ENCODE assay signal across 17 cellular contexts in genomic region chr6:71028236-71028876, GRCh38.
DNase-seq lines count a peak whose midpoint lies in the region; ATAC-seq, FAIRE-seq and TF ChIP-seq lines count a peak whose summit lies in the region.
"Had no signal": no experiment of that assay in that cellular context is flagged by ENCODE, and none has a peak within 500 bp of the region (broad histone marks: within the 10 kb centered on the region; RNA-seq: fewer than 3 reads in every experiment).

No MANE protein-coding gene starts in this region.

- H3K36me3 ChIP-seq in Panc1 (ENCODE audit: control insufficient read depth, insufficient read depth, low read length), result no peaks in the 10 kb centered on the region
- H3K36me3 ChIP-seq in H1 (ENCODE audit: control insufficient read depth in 2 of 4, insufficient read depth in 4 of 4, low read length in 3 of 4), result no peaks in the 10 kb centered on the region
- no peaks in the 10 kb centered on the region for H3K36me3 ChIP-seq in neural progenitor cell
- H3K36me3 ChIP-seq in heart left ventricle, result no peaks in the 10 kb centered on the region
- no peaks in the 10 kb centered on the region for H3K36me3 ChIP-seq in esophagus squamous epithelium
- H3K36me3 ChIP-seq: vagina had no signal

- no TSS peak for BruUV-seq in Panc1 (replicated peaks; lab: Mats Ljungman, UMichigan)

- H3K9me3 Mint-ChIP-seq in neural progenitor cell, result peaks cover 16% of the 10 kb centered on the region
- H3K9me3 Mint-ChIP-seq: activated naive CD4-positive, alpha-beta T cell treated with anti-CD3 and anti-CD28 coated beads for 36 hours; activated T-cell treated with anti-CD3 and anti-CD28 coated beads, Interleukin-2, amount 50 U/mL, for 4 hours had no signal

- CTCF ChIA-PET in Panc1 (lab: Charles Lee) (no interaction called here), H1 (lab: Charles Lee; ENCODE audit: partially characterized antibody) (interaction anchor here (0.6 to 1.7 kb wide), 6 partner anchors 11 to 464 kb away, joined by 3 to 4 read pairs (median 4); partner anchors contain the start of gene B3GAT2)

- no peak overlapping the region for H3K4me3 ChIP-seq in Panc1 (ENCODE audit: low read depth in 2 of 2, low read length in 2 of 2)
- no peak overlapping the region for H3K4me3 ChIP-seq in H1 (ENCODE audit: extremely low read depth in 1 of 4, insufficient read depth in 2 of 4, low read depth in 3 of 4, low read length in 4 of 4)
- H3K4me3 ChIP-seq in neural progenitor cell, result no peak overlapping the region
- no peak overlapping the region for H3K4me3 ChIP-seq in heart left ventricle
- no peak overlapping the region for H3K4me3 ChIP-seq in esophagus squamous epithelium
- H3K4me3 ChIP-seq: PC-9, vagina had no signal

- TF ChIP-seq POLR2A in H1 (IDR thresholded peaks at IDR 0.05; ENCODE audit: control extremely low read depth in 1 of 2, low read depth in 2 of 2, low read length in 2 of 2) (no peak), heart left ventricle (IDR thresholded peaks at IDR 0.05) (no peak), esophagus squamous epithelium (IDR thresholded peaks at IDR 0.05) (no peak)

- no peak overlapping the region for H3K4me3 Mint-ChIP-seq in neural progenitor cell
- H3K4me3 Mint-ChIP-seq: activated naive CD4-positive, alpha-beta T cell treated with anti-CD3 and anti-CD28 coated beads for 36 hours; activated T-cell treated with anti-CD3 and anti-CD28 coated beads, Interleukin-2, amount 50 U/mL, for 4 hours had no signal

- H3K79me2 ChIP-seq in H1 (ENCODE audit: control insufficient read depth in 1 of 2, insufficient read depth in 2 of 2, low read length in 2 of 2) (no peaks in the 10 kb centered on the region), neural progenitor cell (ENCODE audit: low read depth) (no peaks in the 10 kb centered on the region)

- in situ Hi-C loops in Panc1 (cut with HindIII; ENCODE audit: low pct_unique_long_range_greater_than_20kb, low sequenced_read_pairs), result no loop called here

- H3K4me1 Mint-ChIP-seq in neural progenitor cell, result peaks cover 35% of the 10 kb centered on the region

- H3K9ac ChIP-seq in H1 (replicated peaks in 1 of 4; ENCODE audit: extremely low read depth in 1 of 4, low read depth in 3 of 4, low read length in 3 of 4), result no peak overlapping the region; a peak in 1 of 7 replicates
- H3K9ac ChIP-seq in neural progenitor cell, result no peak overlapping the region

- H3K27ac ChIP-seq in Panc1 (ENCODE audit: low read length) (no peak overlapping the region), H1 (ENCODE audit: low read depth, low read length) (no peak overlapping the region; the same call in 1 of the 2 replicates), neural progenitor cell (no peak overlapping the region), heart left ventricle (no peak overlapping the region), esophagus squamous epithelium (no peak overlapping the region)
- H3K27ac ChIP-seq: PC-9, vagina had no signal

- no peaks in the 10 kb centered on the region for H3F3A ChIP-seq in neural progenitor cell (ENCODE audit: low read depth)

- H2AFZ ChIP-seq in H1 (ENCODE audit: low read length), result peak overlapping the region; percentile 92
- peak overlapping the region; percentile 92 for H2AFZ ChIP-seq in neural progenitor cell (replicated peaks)
- H2AFZ ChIP-seq: PC-9 had no signal

- no peak overlapping the region for H3K14ac ChIP-seq in H1 (ENCODE audit: insufficient read length)

- FAIRE-seq in H1 (lab: Jason Lieb, UNC), result no peak
- FAIRE-seq: endometrium had no signal

- H2BK5ac ChIP-seq in H1 (ENCODE audit: low read depth, low read length), result no peak overlapping the region

- ATAC-seq in Panc1 (0 out of 2 replicates have a peak, but pooled peaks have one; percentile 26), heart left ventricle (no peak), GM19351 (IDR thresholded peaks at IDR 0.05; ENCODE audit: unreplicated experiment) (no peak)
- ATAC-seq: activated T-cell treated with anti-CD3 and anti-CD28 coated beads, Interleukin-2, amount 50 U/mL, for 4 hours; left colon had no signal

- peak overlapping the region; percentile 18; the same call in 1 of the 2 replicates for H4K8ac ChIP-seq in H1 (ENCODE audit: extremely low read depth, insufficient read depth, low read length)

- peaks cover 2% of the 10 kb centered on the region for H3K27me3 Mint-ChIP-seq in neural progenitor cell (ENCODE audit: insufficient read depth, low read depth)

- H3K27me3 ChIP-seq in Panc1 (ENCODE audit: control insufficient read depth, insufficient read depth, low read length) (no peaks in the 10 kb centered on the region), H1 (replicated peaks in 1 of 4; ENCODE audit: control insufficient read depth in 3 of 4, extremely low read depth in 1 of 4, insufficient read depth in 3 of 4, low read length in 3 of 4) (no peaks in the 10 kb centered on the region), neural progenitor cell (no peaks in the 10 kb centered on the region), heart left ventricle (no peaks in the 10 kb centered on the region), esophagus squamous epithelium (no peaks in the 10 kb centered on the region)
- H3K27me3 ChIP-seq: vagina had no signal

- no peak overlapping the region for H2BK120ac ChIP-seq in H1 (replicated peaks; ENCODE audit: low read depth, low read length)

- no peaks in the 10 kb centered on the region for H3K23me2 ChIP-seq in H1 (ENCODE audit: low read depth, low read length)

- H3K56ac ChIP-seq in H1 (replicated peaks; ENCODE audit: insufficient read length, low read depth, low read length), result no peak overlapping the region

- WGBS in H1 (ENCODE audit: extremely low coverage in 1 of 2, insufficient coverage in 1 of 2, insufficient read length in 1 of 2, insufficient replicate concordance in 2 of 2, low coverage in 1 of 2, low lambda C conversion rate in 2 of 2, missing lambda C conversion rate in 1 of 2), 2 experiments, result 77% methylated on average over 7 of the region's 7 CpGs; no CpG with 5 or more reads in 1 of the 2 experiments
- 70 to 86% (median 81%) methylated on average over 7 of the region's 7 CpGs for WGBS in heart left ventricle, 4 donors
- WGBS in esophagus squamous epithelium, 2 donors, result 59 to 75% methylated on average over 4 to 7 of the region's 7 CpGs

- H4K20me1 ChIP-seq in H1 (replicated peaks in 1 of 2; ENCODE audit: control insufficient read depth in 1 of 2, insufficient read depth in 2 of 2, low read length in 2 of 2), result no peaks in the 10 kb centered on the region
- H4K20me1 ChIP-seq in neural progenitor cell (ENCODE audit: low read depth), result no peaks in the 10 kb centered on the region

- H2AK5ac ChIP-seq in H1 (ENCODE audit: low read depth, low read length), result no peak overlapping the region

- no peak for TF ChIP-seq EP300 in H1 (IDR thresholded peaks at IDR 0.05; ENCODE audit: borderline replicate concordance in 1 of 2, low read depth in 2 of 2, low read length in 2 of 2)

- H3K79me1 ChIP-seq in H1 (ENCODE audit: low read depth, low read length), result no peaks in the 10 kb centered on the region

- H2BK12ac ChIP-seq in H1 (ENCODE audit: low read depth, low read length), result peak overlapping the region; percentile 68; the same call in 1 of the 2 replicates

- H3K4me2 ChIP-seq in H1 (ENCODE audit: insufficient read depth in 1 of 2, low read depth in 2 of 2, low read length in 2 of 2) (no peak overlapping the region), neural progenitor cell (no peak overlapping the region)
- H3K4me2 ChIP-seq: PC-9 had no signal

- TF ChIP-seq RAD21 in H1 (IDR thresholded peaks at IDR 0.05 in 1 of 2, conservative IDR thresholded peaks at IDR 0.05 in 1 of 2; ENCODE audit: low read depth in 2 of 2, low read length in 2 of 2), result no peak

- intact Hi-C loops in Panc1 (cut with micrococcal nuclease; ENCODE audit: unreplicated experiment), result no loop called here
- intact Hi-C loops in heart left ventricle (cut with DNase I), result no loop called here
- intact Hi-C loops in esophagus squamous epithelium (cut with DNase I), result no loop called here

- H3K4me1 ChIP-seq in Panc1 (ENCODE audit: control insufficient read depth, insufficient read depth, low read length), result no peaks in the 10 kb centered on the region
- peaks cover 0 to 4% (median 3%) of the 10 kb centered on the region in 4 experiments; a peak in 4 of 7 replicates for H3K4me1 ChIP-seq in H1 (replicated peaks in 1 of 4; ENCODE audit: control insufficient read depth in 3 of 4, insufficient read depth in 4 of 4, low read length in 3 of 4)
- no peaks in the 10 kb centered on the region for H3K4me1 ChIP-seq in neural progenitor cell
- H3K4me1 ChIP-seq in heart left ventricle, result no peaks in the 10 kb centered on the region
- H3K4me1 ChIP-seq in esophagus squamous epithelium, result peaks cover 0 to 6% (median 0%) of the 10 kb centered on the region in 3 donors
- H3K4me1 ChIP-seq: vagina had no signal

- H2BK20ac ChIP-seq in H1 (ENCODE audit: low read length), result peak overlapping the region; percentile 61; the same call in 1 of the 2 replicates

- no peak overlapping the region for H3K23ac ChIP-seq in H1 (ENCODE audit: insufficient read length)

- no peak overlapping the region; the same call in 1 of the 2 replicates for H3K18ac ChIP-seq in H1 (ENCODE audit: extremely low read depth, low read length)

- H4K91ac ChIP-seq in H1 (replicated peaks; ENCODE audit: insufficient read length, low read length), result peak overlapping the region; percentile 42

- POLR2A ChIA-PET in Panc1 (lab: Charles Lee) (interaction anchor here (0.6 kb wide), 1 partner anchor 260 kb away, joined by 4 read pairs; no protein-coding TSS in a partner anchor), H1 (lab: Charles Lee; ENCODE audit: partially characterized antibody) (interaction anchor here (0.7 to 0.8 kb wide), 2 partner anchors 11 to 615 kb away, joined by 3 read pairs; partner anchors contain the start of gene FAM135A)

- no peak overlapping the region for H2BK15ac ChIP-seq in H1 (ENCODE audit: low read length)

- peak overlapping the region; percentile 84 for H3K27ac Mint-ChIP-seq in neural progenitor cell
- H3K27ac Mint-ChIP-seq: activated naive CD4-positive, alpha-beta T cell treated with anti-CD3 and anti-CD28 coated beads for 36 hours had no signal

- H3K9me3 ChIP-seq in Panc1 (ENCODE audit: control insufficient read depth, insufficient read depth, low read depth, low read length), result no peaks in the 10 kb centered on the region
- H3K9me3 ChIP-seq in H1 (ENCODE audit: insufficient read depth in 2 of 2, low read depth in 1 of 2, low read length in 1 of 2), result no peaks in the 10 kb centered on the region
- H3K9me3 ChIP-seq in neural progenitor cell (ENCODE audit: low read depth), result no peaks in the 10 kb centered on the region
- H3K9me3 ChIP-seq in heart left ventricle, result no peaks in the 10 kb centered on the region
- H3K9me3 ChIP-seq in esophagus squamous epithelium, result no peaks in the 10 kb centered on the region
- H3K9me3 ChIP-seq: vagina had no signal

- TF ChIP-seq CTCF in Panc1 (IDR thresholded peaks at IDR 0.05) (no peak), H1 (IDR thresholded peaks at IDR 0.05; ENCODE audit: control extremely low read depth in 1 of 3, insufficient read depth in 1 of 3, low read depth in 1 of 3, low read length in 3 of 3) (no peak), neural progenitor cell (IDR thresholded peaks at IDR 0.05) (no peak), heart left ventricle (IDR thresholded peaks at IDR 0.05) (no peak), esophagus squamous epithelium (IDR thresholded peaks at IDR 0.05) (no peak)

- H3K4ac ChIP-seq in H1 (replicated peaks; ENCODE audit: insufficient read length, low read depth, low read length), result no peak overlapping the region

- peak overlapping the region; percentile 10 for H4K5ac ChIP-seq in H1 (ENCODE audit: insufficient read length, low read depth, low read length)

- DNase-seq in DMS153 treated with DMSO at 0.1 percent for 48 hours (lab: John Stamatoyannopoulos, UW; ENCODE audit: unreplicated experiment) (peak; percentile 23), Panc1 (ENCODE audit: low read depth, low spot score) (no peak), H1 (ENCODE audit: low read depth in 1 of 2, low spot score in 2 of 2) (no peak), neural progenitor cell (ENCODE audit: low spot score) (no peak), superior temporal gyrus (ENCODE audit: extremely low spot score) (no peak), heart left ventricle (no peak), esophagus squamous epithelium (lab: John Stamatoyannopoulos, UW) (no peak)
- DNase-seq: activated CD4-positive, CD25-positive, alpha-beta regulatory T cell; activated naive CD4-positive, alpha-beta T cell treated with anti-CD3 and anti-CD28 coated beads for 36 hours; activated T-cell treated with anti-CD3 and anti-CD28 coated beads, Interleukin-2, amount 50 U/mL, for 4 hours; left colon; NCI-H1436 treated with DMSO at 0.1 percent for 48 hours; PC-9; T-helper 2 cell had no signal

- no peaks in the 10 kb centered on the region for H3K36me3 Mint-ChIP-seq in neural progenitor cell
